11 cellular contexts compared by ENCODE assay signal in the genomic region with DNA sequence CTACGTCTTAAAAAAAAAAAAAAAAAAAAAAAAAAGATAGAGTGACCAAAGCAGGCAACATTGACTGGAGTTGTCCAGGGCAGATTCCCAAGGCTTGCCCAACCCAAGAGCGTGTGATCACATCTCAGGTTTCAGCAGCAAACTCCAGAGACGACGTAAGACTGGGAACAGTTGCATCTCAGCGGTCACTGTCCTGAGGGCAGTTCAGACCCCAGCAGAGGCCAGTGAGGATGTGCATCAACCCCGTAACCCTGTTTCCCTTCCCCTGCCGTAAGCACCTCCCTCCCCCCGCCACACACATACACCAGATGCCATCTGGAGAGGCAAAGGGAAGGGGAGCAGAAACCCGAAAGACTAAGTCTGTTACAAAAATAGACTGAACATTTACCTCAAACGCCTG. TPM values are rescaled to one million over a fixed set of nuclear protein-coding genes. Genes with fewer than 3 reads are reported as not detected.
DNase-seq lines count a peak whose midpoint lies in the region; TF ChIP-seq lines count a peak whose summit lies in the region.
"Had no signal": no experiment of that assay in that cellular context is flagged by ENCODE, and none has a peak within 500 bp of the region (broad histone marks: within the 10 kb centered on the region; RNA-seq: fewer than 3 reads in every experiment).

No MANE protein-coding gene starts in this region.

- H3K4me2 ChIP-seq in neuronal stem cell (ENCODE audit: insufficient read depth, low read length, poor library complexity, severe bottlenecking), result no peak overlapping the region

- H2BK5ac ChIP-seq in neuronal stem cell (ENCODE audit: low read length), result no peak overlapping the region

- no peak overlapping the region for H3K23ac ChIP-seq in neuronal stem cell (ENCODE audit: low read depth, low read length, poor library complexity)

- H3K4me1 ChIP-seq in HUES6 (ENCODE audit: control insufficient read depth, insufficient read depth, low read length) (peaks cover 16% of the 10 kb centered on the region), esophagus muscularis mucosa (peaks cover 4 to 23% (median 13%) of the 10 kb centered on the region in 4 donors), neuronal stem cell (ENCODE audit: control insufficient read depth in 2 of 2, insufficient read depth in 1 of 2, low read depth in 1 of 2, low read length in 2 of 2) (peaks cover 7 to 11% of the 10 kb centered on the region in 2 donors), testis (peaks cover 5% of the 10 kb centered on the region)

- DNase-seq in AG08395 (ENCODE audit: low spot score) (peak; percentile 72), esophagus muscularis mucosa (ENCODE audit: extremely low spot score) (no peak), neuronal stem cell (ENCODE audit: low spot score) (no peak), testis (no peak), NCI-H446 treated with DMSO at 0.1 percent for 48 hours (lab: John Stamatoyannopoulos, UW) (no peak), NCI-H187 treated with DMSO at 0.1 percent for 48 hours (lab: John Stamatoyannopoulos, UW) (no peak)
- DNase-seq in activated CD4-positive, CD25-positive, alpha-beta regulatory T cell treated with anti-CD3 and anti-CD28 coated beads, Interleukin-2, amount 50 U/mL, for 72 hours, result no peak
- DNase-seq: H7, immature natural killer cell, NCI-H1092 treated with DMSO at 0.1 percent for 48 hours had no signal

- H4K91ac ChIP-seq in neuronal stem cell (ENCODE audit: low read depth, low read length, poor library complexity), result no peak overlapping the region

- H4K8ac ChIP-seq in neuronal stem cell (ENCODE audit: low read depth, low read length), result no peak overlapping the region

- H2AFZ ChIP-seq in neuronal stem cell (ENCODE audit: low read length), result peak overlapping the region; percentile 57

- H3K4ac ChIP-seq in neuronal stem cell (ENCODE audit: low read length), result no peak overlapping the region

- H3K18ac ChIP-seq in neuronal stem cell (ENCODE audit: low read length), result peak overlapping the region; percentile 23

- H3K4me3 ChIP-seq in HUES6 (ENCODE audit: low read depth, low read length), result no peak overlapping the region
- H3K4me3 ChIP-seq in esophagus muscularis mucosa, result no peak overlapping the region
- H3K4me3 ChIP-seq in neuronal stem cell (ENCODE audit: low read length in 2 of 2), result no peak overlapping the region
- no peak overlapping the region for H3K4me3 ChIP-seq in testis

- no peak for TF ChIP-seq POLR2A in esophagus muscularis mucosa (IDR thresholded peaks at IDR 0.05; ENCODE audit: low read depth)
- no peak for TF ChIP-seq POLR2A in testis (IDR thresholded peaks at IDR 0.05)

- H3K79me1 ChIP-seq in neuronal stem cell (ENCODE audit: low read depth, low read length), result no peaks in the 10 kb centered on the region

- no peak overlapping the region for H2BK12ac ChIP-seq in neuronal stem cell (ENCODE audit: low read length)

- peaks cover 5% of the 10 kb centered on the region for H3K9me3 ChIP-seq in HUES6 (ENCODE audit: control insufficient read depth, insufficient read depth, low read depth, low read length)
- H3K9me3 ChIP-seq in esophagus muscularis mucosa, result no peaks in the 10 kb centered on the region
- H3K9me3 ChIP-seq in neuronal stem cell (replicated peaks in 1 of 2; ENCODE audit: control insufficient read depth in 2 of 2, insufficient read depth in 1 of 2, low read depth in 1 of 2, low read length in 2 of 2), result no peaks in the 10 kb centered on the region
- H3K9me3 ChIP-seq in testis, result no peaks in the 10 kb centered on the region

- peak overlapping the region; percentile 17 for H3K9ac ChIP-seq in HUES6 (ENCODE audit: low read length)
- H3K9ac ChIP-seq in neuronal stem cell (ENCODE audit: low read depth, low read length, poor library complexity), result no peak overlapping the region

- H2BK120ac ChIP-seq in neuronal stem cell (ENCODE audit: low read depth, low read length), result no peak overlapping the region

- H3K27ac ChIP-seq in HUES6 (ENCODE audit: low read depth, low read length) (peak overlapping the region; percentile 59), esophagus muscularis mucosa (replicated peaks in 1 of 4) (peak overlapping the region; percentile 50 to 82 (median 56)), neuronal stem cell (replicated peaks; ENCODE audit: low read length) (no peak overlapping the region), testis (peak overlapping the region in 1 of 2 donors; percentile 50)

- WGBS in esophagus muscularis mucosa, result 66% methylated on average over 10 of the region's 10 CpGs
- no CpG with 5 or more reads among the region's 10 CpGs for WGBS in neuronal stem cell (ENCODE audit: extremely low coverage in 2 of 2, insufficient read length in 2 of 2, insufficient replicate concordance in 1 of 2), 2 donors
- WGBS in testis, 2 donors, result 42 to 45% methylated on average over 10 of the region's 10 CpGs

- H3K27me3 ChIP-seq in HUES6 (ENCODE audit: control insufficient read depth, insufficient read depth, low read length) (no peaks in the 10 kb centered on the region), esophagus muscularis mucosa (no peaks in the 10 kb centered on the region), neuronal stem cell (ENCODE audit: control insufficient read depth in 3 of 3, insufficient read depth in 3 of 3, low read depth in 1 of 3, low read length in 3 of 3) (peaks cover 0 to 4% (median 0%) of the 10 kb centered on the region in 3 experiments), testis (no peaks in the 10 kb centered on the region)

- no peak for TF ChIP-seq EP300 in esophagus muscularis mucosa (IDR thresholded peaks at IDR 0.05)

- H3K14ac ChIP-seq in neuronal stem cell (ENCODE audit: low read length), result peak overlapping the region; percentile 32

- H2AK5ac ChIP-seq in neuronal stem cell (ENCODE audit: low read depth, low read length), result no peak overlapping the region

- no peak for TF ChIP-seq CTCF in esophagus muscularis mucosa (IDR thresholded peaks at IDR 0.05)
- no peak for TF ChIP-seq CTCF in testis (IDR thresholded peaks at IDR 0.05)

- H2BK15ac ChIP-seq in neuronal stem cell (ENCODE audit: low read length), result no peak overlapping the region

- H3K36me3 ChIP-seq in HUES6 (ENCODE audit: control insufficient read depth, insufficient read depth, low read length), result no peaks in the 10 kb centered on the region
- no peaks in the 10 kb centered on the region for H3K36me3 ChIP-seq in esophagus muscularis mucosa
- H3K36me3 ChIP-seq in neuronal stem cell (replicated peaks in 1 of 2; ENCODE audit: control insufficient read depth in 2 of 2, insufficient read depth in 2 of 2, low read length in 2 of 2), result no peaks in the 10 kb centered on the region
- no peaks in the 10 kb centered on the region for H3K36me3 ChIP-seq in testis (ENCODE audit: low read depth, missing control alignments)

- intact Hi-C loops in esophagus muscularis mucosa (cut with DNase I) (no loop called here), testis (cut with DNase I; ENCODE audit: low total_unique reads) (no loop called here)

RNA-seq across cellular contexts. Expression of gene TOMM7, which starts 19.3 kb away (rescaled TPM):
- 100 to 1,000 TPM; 141 to 303 (median 267) TPM for total RNA-seq in esophagus muscularis mucosa
- 280 TPM for polyA plus RNA-seq in neuronal stem cell (2013, experiment 1 of 2)
- polyA plus RNA-seq in neuronal stem cell (2013, experiment 2 of 2), result 289 TPM
- total RNA-seq in testis, result 100 to 1,000 TPM in 1 of 2 donors, 10 to 100 TPM in 1; 87.7 to 141 TPM
- polyA plus RNA-seq in testis (ENCODE audit: insufficient read depth, low read depth, low replicate concordance), result 499 TPM
